ENCODE assay signal across 8 cellular contexts in genomic region chr1:218346391-218347204, GRCh38. TPM values are rescaled to one million over a fixed set of nuclear protein-coding genes. Genes with fewer than 3 reads are reported as not detected.
DNase-seq lines count a peak whose midpoint lies in the region; ATAC-seq and TF ChIP-seq lines count a peak whose summit lies in the region.

No MANE protein-coding gene starts in this region.

- H3K4me3 ChIP-seq in Karpas-422 (ENCODE audit: low read length): 0 out of 2 replicates have a peak overlapping the region, but pooled peaks have one; percentile 79
- H3K4me3 ChIP-seq in mammary epithelial cell (replicated peaks in 1 of 3; ENCODE audit: insufficient read depth in 1 of 3, low read depth in 2 of 3, low read length in 3 of 3): peak overlapping the region; percentile 77 to 92 (median 81)
- H3K4me3 ChIP-seq in liver (ENCODE audit: low read depth in 1 of 3, low read length in 3 of 3): peak overlapping the region; percentile 45 to 79 (median 66)
- peak overlapping the region; percentile 47 to 76 (median 56) for H3K4me3 ChIP-seq in thyroid gland (replicated peaks in 1 of 3)

- TSS peak; percentile 26 for BruUV-seq in mammary epithelial cell (replicated peaks; lab: Mats Ljungman, UMichigan)

- TF ChIP-seq CTCF in mammary epithelial cell (conservative IDR thresholded peaks at IDR 0.05 in 1 of 2, IDR thresholded peaks at IDR 0.05 in 1 of 2; ENCODE audit: extremely low read depth in 1 of 2, insufficient read depth in 1 of 2, low read depth in 1 of 2, low read length in 2 of 2): no peak
- TF ChIP-seq CTCF in liver (IDR thresholded peaks at IDR 0.05; ENCODE audit: low read depth, low read length, missing input control): no peak
- TF ChIP-seq CTCF in thyroid gland (IDR thresholded peaks at IDR 0.05): no peak

- WGBS in mammary epithelial cell (ENCODE audit: low coverage, missing lambda C conversion rate): under 1% methylated on average over 31 of the region's 39 CpGs
- WGBS in liver: 7% methylated on average over 39 of the region's 39 CpGs
- 0 to 1% methylated on average over 39 of the region's 39 CpGs for WGBS in thyroid gland, 2 donors

- H2AFZ ChIP-seq in Karpas-422 (ENCODE audit: low read length) (no peak overlapping the region), mammary epithelial cell (ENCODE audit: low read depth, low read length) (peak overlapping the region; percentile 79)

- no peak overlapping the region for H3K27ac ChIP-seq in Karpas-422 (ENCODE audit: low read length)
- peak overlapping the region; percentile 88 for H3K27ac ChIP-seq in mammary epithelial cell (ENCODE audit: insufficient read depth, low read depth, low read length)
- peak overlapping the region in 1 of 2 donors; percentile 31 for H3K27ac ChIP-seq in liver (ENCODE audit: low read depth in 1 of 2, low read length in 2 of 2)
- H3K27ac ChIP-seq in thyroid gland: peak overlapping the region; percentile 72 to 82 (median 82)

- 0 out of 2 replicates have a peak, but pooled peaks cover 2% of the 10 kb centered on the region for H3K36me3 ChIP-seq in Karpas-422 (ENCODE audit: insufficient read depth, low read length)
- H3K36me3 ChIP-seq in mammary epithelial cell (ENCODE audit: insufficient read depth, low read length): no peaks in the 10 kb centered on the region
- no peaks in the 10 kb centered on the region for H3K36me3 ChIP-seq in liver (ENCODE audit: control insufficient read depth in 4 of 4, insufficient read depth in 3 of 4, low read depth in 1 of 4, low read length in 3 of 4)
- H3K36me3 ChIP-seq in thyroid gland: no peaks in the 10 kb centered on the region

- no peak for TF ChIP-seq POLR2A in thyroid gland (IDR thresholded peaks at IDR 0.05)

- no peaks in the 10 kb centered on the region for H3K9me2 ChIP-seq in Karpas-422 (replicated peaks; ENCODE audit: insufficient read depth, low read length)

- intact Hi-C loops in mammary epithelial cell (cut with micrococcal nuclease): loop anchor here (1.0 to 5.0 kb wide), 8 partner anchors 34 to 1041 kb away; no protein-coding TSS in a partner anchor
- intact Hi-C loops in thyroid gland (cut with DNase I): loop anchor here (10.0 kb wide), 1 partner anchor 118 kb away; no protein-coding TSS in a partner anchor

- H3K79me2 ChIP-seq in Karpas-422 (ENCODE audit: low read length) (no peaks in the 10 kb centered on the region), mammary epithelial cell (ENCODE audit: insufficient read depth, low read length) (peaks cover 73% of the 10 kb centered on the region)

- H4K20me1 ChIP-seq in Karpas-422 (ENCODE audit: insufficient read depth, low read depth, low read length) (no peaks in the 10 kb centered on the region), mammary epithelial cell (ENCODE audit: insufficient read depth, low read length) (no peaks in the 10 kb centered on the region)

- CTCF ChIA-PET in mammary epithelial cell (lab: Charles Lee; ENCODE audit: low non-redundant PET): interaction anchor here (0.6 to 1.2 kb wide), 3 partner anchors 249 to 720 kb away, joined by 3 to 4 read pairs (median 4); no protein-coding TSS in a partner anchor

- H3K27me3 ChIP-seq in Karpas-422 (ENCODE audit: low read length) (no peaks in the 10 kb centered on the region), mammary epithelial cell (ENCODE audit: insufficient read depth, low read length) (no peaks in the 10 kb centered on the region), liver (ENCODE audit: control insufficient read depth in 4 of 4, insufficient read depth in 4 of 4, low read length in 3 of 4) (no peaks in the 10 kb centered on the region), thyroid gland (no peaks in the 10 kb centered on the region)

- in situ Hi-C loops in mammary epithelial cell (cut with MboI; ENCODE audit: low sequenced_read_pairs in 2 of 2): loop anchor here (10.0 to 25.0 kb wide), 8 partner anchors 166 to 1466 kb away; no protein-coding TSS in a partner anchor

- H3K9me3 ChIP-seq in Karpas-422 (ENCODE audit: low read length): no peaks in the 10 kb centered on the region
- H3K9me3 ChIP-seq in mammary epithelial cell (replicated peaks; ENCODE audit: insufficient read depth, low read length): no peaks in the 10 kb centered on the region
- H3K9me3 ChIP-seq in liver (ENCODE audit: control insufficient read depth in 4 of 4, low read length in 3 of 4): no peaks in the 10 kb centered on the region
- H3K9me3 ChIP-seq in thyroid gland: no peaks in the 10 kb centered on the region

- no peak for TF ChIP-seq RAD21 in liver (IDR thresholded peaks at IDR 0.05)

- H3K4me2 ChIP-seq in Karpas-422 (ENCODE audit: low read depth, low read length, poor library complexity, severe bottlenecking) (peak overlapping the region; percentile 80), mammary epithelial cell (ENCODE audit: insufficient read depth, low read depth, low read length) (peak overlapping the region; percentile 97)

- H3K9ac ChIP-seq in Karpas-422 (ENCODE audit: low read length) (no peak overlapping the region), mammary epithelial cell (ENCODE audit: insufficient read depth, low read length) (peak overlapping the region; percentile 97), liver (ENCODE audit: low read depth in 1 of 2, low read length in 2 of 2) (peak overlapping the region in 1 of 2 donors; percentile 53)

- ATAC-seq in GM19452 (IDR thresholded peaks at IDR 0.05; ENCODE audit: unreplicated experiment): no peak
- no peak for ATAC-seq in HG02852 (IDR thresholded peaks at IDR 0.05; ENCODE audit: unreplicated experiment)

- dilution Hi-C loops in mammary epithelial cell (cut with HindIII; ENCODE audit: low sequenced_read_pairs): loop anchor here (10.0 kb wide), 1 partner anchor 528 kb away; no protein-coding TSS in a partner anchor

- H3K4me1 ChIP-seq in Karpas-422 (ENCODE audit: low read length): peaks cover 22% of the 10 kb centered on the region
- peaks cover 11% of the 10 kb centered on the region for H3K4me1 ChIP-seq in mammary epithelial cell (ENCODE audit: insufficient read depth, low read length)
- H3K4me1 ChIP-seq in liver (ENCODE audit: control insufficient read depth in 4 of 4, insufficient read depth in 4 of 4, low read length in 3 of 4): peaks cover 4 to 28% (median 24%) of the 10 kb centered on the region in 4 donors
- H3K4me1 ChIP-seq in thyroid gland: peaks cover 8 to 10% of the 10 kb centered on the region in 2 donors

- peak; percentile 11 for DNase-seq in DMS114 treated with DMSO at 0.1 percent for 48 hours (lab: John Stamatoyannopoulos, UW; ENCODE audit: unreplicated experiment)
- DNase-seq in Karpas-422: no peak
- DNase-seq in mammary epithelial cell: peak; percentile 32
- peak; percentile 49 to 63 for DNase-seq in thyroid gland
- DNase-seq in NCI-H128 (lab: John Stamatoyannopoulos, UW; ENCODE audit: unreplicated experiment): no peak

TF ChIP-seq in liver, 16 proteins besides CTCF, POLR2A, EP300 and RAD21 (continues in another document):
- no peak for TF ChIP-seq FOXA2 (IDR thresholded peaks at IDR 0.05)
- no peak for TF ChIP-seq YY1 (IDR thresholded peaks at IDR 0.05)
- no peak for TF ChIP-seq FOXA1 (IDR thresholded peaks at IDR 0.05)
- TF ChIP-seq NR2F2 (IDR thresholded peaks at IDR 0.05): no peak
- TF ChIP-seq ATF3 (IDR thresholded peaks at IDR 0.05): no peak
- TF ChIP-seq HNF4G (IDR thresholded peaks at IDR 0.05): no peak
- TF ChIP-seq, protein P1, sequence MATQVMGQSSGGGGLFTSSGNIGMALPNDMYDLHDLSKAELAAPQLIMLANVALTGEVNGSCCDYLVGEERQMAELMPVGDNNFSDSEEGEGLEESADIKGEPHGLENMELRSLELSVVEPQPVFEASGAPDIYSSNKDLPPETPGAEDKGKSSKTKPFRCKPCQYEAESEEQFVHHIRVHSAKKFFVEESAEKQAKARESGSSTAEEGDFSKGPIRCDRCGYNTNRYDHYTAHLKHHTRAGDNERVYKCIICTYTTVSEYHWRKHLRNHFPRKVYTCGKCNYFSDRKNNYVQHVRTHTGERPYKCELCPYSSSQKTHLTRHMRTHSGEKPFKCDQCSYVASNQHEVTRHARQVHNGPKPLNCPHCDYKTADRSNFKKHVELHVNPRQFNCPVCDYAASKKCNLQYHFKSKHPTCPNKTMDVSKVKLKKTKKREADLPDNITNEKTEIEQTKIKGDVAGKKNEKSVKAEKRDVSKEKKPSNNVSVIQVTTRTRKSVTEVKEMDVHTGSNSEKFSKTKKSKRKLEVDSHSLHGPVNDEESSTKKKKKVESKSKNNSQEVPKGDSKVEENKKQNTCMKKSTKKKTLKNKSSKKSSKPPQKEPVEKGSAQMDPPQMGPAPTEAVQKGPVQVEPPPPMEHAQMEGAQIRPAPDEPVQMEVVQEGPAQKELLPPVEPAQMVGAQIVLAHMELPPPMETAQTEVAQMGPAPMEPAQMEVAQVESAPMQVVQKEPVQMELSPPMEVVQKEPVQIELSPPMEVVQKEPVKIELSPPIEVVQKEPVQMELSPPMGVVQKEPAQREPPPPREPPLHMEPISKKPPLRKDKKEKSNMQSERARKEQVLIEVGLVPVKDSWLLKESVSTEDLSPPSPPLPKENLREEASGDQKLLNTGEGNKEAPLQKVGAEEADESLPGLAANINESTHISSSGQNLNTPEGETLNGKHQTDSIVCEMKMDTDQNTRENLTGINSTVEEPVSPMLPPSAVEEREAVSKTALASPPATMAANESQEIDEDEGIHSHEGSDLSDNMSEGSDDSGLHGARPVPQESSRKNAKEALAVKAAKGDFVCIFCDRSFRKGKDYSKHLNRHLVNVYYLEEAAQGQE (IDR thresholded peaks at IDR 0.05): no peak
- no peak for TF ChIP-seq RXRA (IDR thresholded peaks at IDR 0.05)
- TF ChIP-seq HNF4A (conservative IDR thresholded peaks at IDR 0.05): no peak
- TF ChIP-seq SP1 (IDR thresholded peaks at IDR 0.05): no peak
- TF ChIP-seq TAF1 (conservative IDR thresholded peaks at IDR 0.05): no peak
- TF ChIP-seq GABPA (IDR thresholded peaks at IDR 0.05 in 1 of 2, conservative IDR thresholded peaks at IDR 0.05 in 1 of 2): no peak
- no peak for TF ChIP-seq JUND (IDR thresholded peaks at IDR 0.05)
- TF ChIP-seq, protein P2, sequence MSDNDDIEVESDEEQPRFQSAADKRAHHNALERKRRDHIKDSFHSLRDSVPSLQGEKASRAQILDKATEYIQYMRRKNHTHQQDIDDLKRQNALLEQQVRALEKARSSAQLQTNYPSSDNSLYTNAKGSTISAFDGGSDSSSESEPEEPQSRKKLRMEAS (IDR thresholded peaks at IDR 0.05): no peak
- TF ChIP-seq EGR1 (IDR thresholded peaks at IDR 0.05; ENCODE audit: low read depth in 2 of 2): no peak

RNA-seq across cellular contexts. Expression of gene TGFB2, which starts 1.5 kb away (rescaled TPM):
- total RNA-seq in Karpas-422 (2014; rRNA removed; shearing (Covaris generic); ENCODE audit: low replicate concordance): not detected in 2 replicates
- total RNA-seq in mammary epithelial cell (100 to 1,000 TPM in 1 of 2 donors, 10 to 100 TPM in 1; 39.6 to 120 TPM), liver (under 1 TPM; 0.51 to 0.75 TPM), thyroid gland (10 to 100 TPM in 1 of 4 donors, 1 to 10 TPM in 3; 2.2 to 16.7 (median 8.0) TPM)
- polyA plus RNA-seq in mammary epithelial cell (10.9 TPM), liver (under 1 TPM; 0.21 to 0.31 TPM)
- polyA minus RNA-seq in mammary epithelial cell: 35.6 TPM

Comparison
In these comparisons a context has a peak if more than half of its experiments do, and no peak if none do; other contexts are left out.
1. DNase-seq: peak in DMS114 treated with DMSO at 0.1 percent for 48 hours (single experiment), mammary epithelial cell (single experiment) and thyroid gland (2 of 2); none in Karpas-422 (single experiment) and NCI-H128 (single experiment).
2. Peak in every context shown above with its lines, with median percentiles within 50 percentile points of each other: H3K4me3 ChIP-seq.